Comparison of ENCODE assay signal across 18 cellular contexts in genomic region chr14:75913183-75913582, GRCh38.
DNase-seq lines count a peak whose midpoint lies in the region; ATAC-seq, FAIRE-seq and TF ChIP-seq lines count a peak whose summit lies in the region.
"Had no signal": no experiment of that assay in that cellular context is flagged by ENCODE, and none has a peak within 500 bp of the region (broad histone marks: within the 10 kb centered on the region; RNA-seq: fewer than 3 reads in every experiment).

No MANE protein-coding gene starts in this region.

- no peak for TF ChIP-seq RAD21 in K562 (CRISPR knock-in tag; conservative IDR thresholded peaks at IDR 0.05 in 1 of 2, IDR thresholded peaks at IDR 0.05 in 1 of 2)

- H3K27ac ChIP-seq in K562 (ENCODE audit: extremely low read depth, low read depth, low read length) (no peak overlapping the region), esophagus muscularis mucosa (replicated peaks in 1 of 4) (no peak overlapping the region)
- H3K27ac ChIP-seq: BLaER1 had no signal

- in situ Hi-C loops in K562 (cut with MboI) = no loop called here

- TF ChIP-seq CTCF in Caco-2 (IDR thresholded peaks at IDR 0.05; ENCODE audit: insufficient read depth in 1 of 2, low read depth in 1 of 2, low read length in 1 of 2, severe bottlenecking in 1 of 2, unreplicated experiment in 1 of 2) (no peak), K562 (IDR thresholded peaks at IDR 0.05 in 2 of 3, conservative IDR thresholded peaks at IDR 0.05 in 1 of 3; ENCODE audit: insufficient read depth in 2 of 3, low read depth in 1 of 3, low read length in 3 of 3) (no peak), neural crest cell (conservative IDR thresholded peaks at IDR 0.05) (no peak), type B pancreatic cell (conservative IDR thresholded peaks at IDR 0.05) (no peak), esophagus muscularis mucosa (IDR thresholded peaks at IDR 0.05) (no peak)

- TF ChIP-seq EP300 in K562 (IDR thresholded peaks at IDR 0.05; ENCODE audit: low read length) (no peak), esophagus muscularis mucosa (IDR thresholded peaks at IDR 0.05) (no peak)

- BruUV-seq in Caco-2 (replicated peaks; lab: Mats Ljungman, UMichigan) (no TSS peak), K562 (replicated peaks; lab: Mats Ljungman, UMichigan) (no TSS peak)

- no peak overlapping the region for H3K4me2 ChIP-seq in K562 (ENCODE audit: insufficient read depth, low read length)
- H3K4me2 ChIP-seq: BLaER1 had no signal

- no peak overlapping the region for H2AFZ ChIP-seq in K562 (ENCODE audit: low read depth, low read length)

- no peaks in the 10 kb centered on the region for H3K79me2 ChIP-seq in K562 (ENCODE audit: control insufficient read depth, insufficient read depth, low read length)

- H3K9me3 ChIP-seq in Caco-2 = no peaks in the 10 kb centered on the region
- no peaks in the 10 kb centered on the region for H3K9me3 ChIP-seq in K562 (replicated peaks; ENCODE audit: control insufficient read depth, insufficient read depth, low read depth, low read length)
- no peaks in the 10 kb centered on the region for H3K9me3 ChIP-seq in esophagus muscularis mucosa
- H3K9me3 ChIP-seq: BLaER1 had no signal

- H3K4me1 Mint-ChIP-seq in Caco-2 (ENCODE audit: low read depth, unreplicated experiment) (peaks cover 38% of the 10 kb centered on the region), neural crest cell (peaks cover 27% of the 10 kb centered on the region), type B pancreatic cell (ENCODE audit: unreplicated experiment) (peaks cover 53% of the 10 kb centered on the region)
- H3K4me1 Mint-ChIP-seq: CD14-positive monocyte; CD4-positive, alpha-beta memory T cell had no signal

- TF ChIP-seq POLR2A in K562 (conservative IDR thresholded peaks at IDR 0.05) (no peak), esophagus muscularis mucosa (IDR thresholded peaks at IDR 0.05; ENCODE audit: low read depth) (no peak)

- FAIRE-seq in K562 (lab: Jason Lieb, UNC) = peak; percentile 29

- H3K4me1 ChIP-seq in Caco-2 = peaks cover 43% of the 10 kb centered on the region
- H3K4me1 ChIP-seq in K562 (replicated peaks in 1 of 2; ENCODE audit: control insufficient read depth in 2 of 2, insufficient read depth in 2 of 2, low read length in 2 of 2) = peaks cover 0 to 2% of the 10 kb centered on the region in 2 experiments; a peak in 3 of 5 replicates
- no peaks in the 10 kb centered on the region for H3K4me1 ChIP-seq in esophagus muscularis mucosa
- H3K4me1 ChIP-seq: BLaER1 had no signal

- no peak for ATAC-seq in K562
- ATAC-seq: HCT116 had no signal

- no peaks in the 10 kb centered on the region for H3K9me1 ChIP-seq in K562 (ENCODE audit: control insufficient read depth, insufficient read depth, low read length)

- DNase-seq in Caco-2 (no peak), K562 (ENCODE audit: extremely low read depth in 1 of 4, low spot score in 3 of 4) (no peak), neural crest cell (ENCODE audit: low read depth, low spot score) (no peak), type B pancreatic cell (ENCODE audit: extremely low spot score, unreplicated experiment) (no peak), NCI-H2171 (lab: John Stamatoyannopoulos, UW) (no peak), esophagus muscularis mucosa (ENCODE audit: extremely low spot score) (no peak)
- no peak for DNase-seq in activated CD4-positive, CD25-positive, alpha-beta regulatory T cell treated with anti-CD3 and anti-CD28 coated beads, Interleukin-2, amount 50 U/mL, for 72 hours
- DNase-seq: 8988T; Calu3; CD4-positive, alpha-beta memory T cell; DMS79 treated with DMSO at 0.1 percent for 48 hours; GF-D8; GOT3; H7; HFFc6 had no signal

- intact Hi-C loops in Caco-2 (cut with micrococcal nuclease; ENCODE audit: unreplicated experiment) = no loop called here
- intact Hi-C loops in K562 (cut with micrococcal nuclease) = no loop called here
- intact Hi-C loops in esophagus muscularis mucosa (cut with DNase I) = no loop called here

- WGBS in K562 (ENCODE audit: insufficient coverage, low coverage, missing lambda C conversion rate) = 86% methylated on average over 2 of the region's 2 CpGs
- WGBS in esophagus muscularis mucosa = 100% methylated on average over 2 of the region's 2 CpGs

- H3K4me3 Mint-ChIP-seq in Caco-2 (ENCODE audit: unreplicated experiment) (no peak overlapping the region), neural crest cell (no peak overlapping the region), type B pancreatic cell (no peak overlapping the region)
- H3K4me3 Mint-ChIP-seq: CD14-positive monocyte; CD4-positive, alpha-beta memory T cell; HFFc6 had no signal

- no peaks in the 10 kb centered on the region for H3K9me3 Mint-ChIP-seq in Caco-2 (ENCODE audit: unreplicated experiment)
- no peaks in the 10 kb centered on the region for H3K9me3 Mint-ChIP-seq in neural crest cell
- peaks cover 5% of the 10 kb centered on the region for H3K9me3 Mint-ChIP-seq in type B pancreatic cell
- H3K9me3 Mint-ChIP-seq: CD14-positive monocyte; CD4-positive, alpha-beta memory T cell; HFFc6 had no signal

- CTCF ChIA-PET in Caco-2 (lab: Charles Lee) (interaction anchor here (0.7 kb wide), 1 partner anchor 47 kb away, joined by 3 read pairs; no protein-coding TSS in a partner anchor), K562 (lab: Yijun Ruan, JAX; ENCODE audit: low intra/inter-chr PET ratio) (no interaction called here)

- H4K20me1 ChIP-seq in K562 (replicated peaks; ENCODE audit: control insufficient read depth, insufficient read depth, low read length) = no peaks in the 10 kb centered on the region
- H4K20me1 ChIP-seq: BLaER1 had no signal

- POLR2A ChIA-PET in Caco-2 (lab: Charles Lee) (no interaction called here), K562 (lab: Yijun Ruan, JAX) (no interaction called here)

- no peaks in the 10 kb centered on the region for H3K27me3 Mint-ChIP-seq in Caco-2 (ENCODE audit: insufficient read depth, unreplicated experiment)
- H3K27me3 Mint-ChIP-seq in neural crest cell (ENCODE audit: low read depth) = no peaks in the 10 kb centered on the region
- no peaks in the 10 kb centered on the region for H3K27me3 Mint-ChIP-seq in type B pancreatic cell
- H3K27me3 Mint-ChIP-seq: CD4-positive, alpha-beta memory T cell had no signal

- H3K36me3 ChIP-seq in Caco-2 (ENCODE audit: control insufficient read depth, insufficient read depth, low read length) (no peaks in the 10 kb centered on the region), K562 (ENCODE audit: control insufficient read depth, insufficient read depth, low read length) (no peaks in the 10 kb centered on the region), esophagus muscularis mucosa (peaks cover 0 to 6% (median 0%) of the 10 kb centered on the region in 4 donors)

- H3K27ac Mint-ChIP-seq in Caco-2 (ENCODE audit: unreplicated experiment) = peak overlapping the region; percentile 9
- peak overlapping the region; percentile 1 for H3K27ac Mint-ChIP-seq in neural crest cell (ENCODE audit: unreplicated experiment)
- H3K27ac Mint-ChIP-seq in type B pancreatic cell = peak overlapping the region; percentile 6
- H3K27ac Mint-ChIP-seq: CD14-positive monocyte; CD4-positive, alpha-beta memory T cell; HFFc6 had no signal

- no peak overlapping the region for H3K9ac ChIP-seq in K562 (ENCODE audit: insufficient read depth in 1 of 2, low read depth in 2 of 2, low read length in 2 of 2)
- H3K9ac ChIP-seq: BLaER1 had no signal

- H3K4me3 ChIP-seq in Caco-2 (ENCODE audit: low read depth, low read length) (no peak overlapping the region), K562 (no peak overlapping the region), esophagus muscularis mucosa (no peak overlapping the region)
- H3K4me3 ChIP-seq: BLaER1 had no signal

- H3K36me3 Mint-ChIP-seq in Caco-2 (ENCODE audit: insufficient read depth, unreplicated experiment) (peaks cover 13% of the 10 kb centered on the region), neural crest cell (ENCODE audit: low read depth) (peaks cover 3% of the 10 kb centered on the region), type B pancreatic cell (peaks cover 13% of the 10 kb centered on the region)

- H3K27me3 ChIP-seq in Caco-2 (replicated peaks; ENCODE audit: control insufficient read depth, insufficient read depth, low read length) (no peaks in the 10 kb centered on the region), K562 (ENCODE audit: control insufficient read depth in 2 of 2, insufficient read depth in 2 of 2, low read length in 2 of 2) (no peaks in the 10 kb centered on the region), esophagus muscularis mucosa (no peaks in the 10 kb centered on the region)
- H3K27me3 ChIP-seq: BLaER1 had no signal

TF ChIP-seq in K562, 482 proteins besides CTCF, POLR2A, EP300 and RAD21 (continues in another document):
- no peak for TF ChIP-seq ZFPM2 (CRISPR knock-in tag; IDR thresholded peaks at IDR 0.05)
- TF ChIP-seq MEF2D (tag; conservative IDR thresholded peaks at IDR 0.05; ENCODE audit: low read depth) = no peak
- no peak for TF ChIP-seq ZNF232 (CRISPR knock-in tag; IDR thresholded peaks at IDR 0.05)
- no peak for TF ChIP-seq ID3 (CRISPR knock-in tag; IDR thresholded peaks at IDR 0.05)
- no peak for TF ChIP-seq ID3 (tag; IDR thresholded peaks at IDR 0.05)
- TF ChIP-seq TFE3 (CRISPR knock-in tag; IDR thresholded peaks at IDR 0.05) = no peak
- no peak for TF ChIP-seq ETV6 (IDR thresholded peaks at IDR 0.05; ENCODE audit: borderline replicate concordance in 1 of 2, low read depth in 2 of 2, low read length in 1 of 2)
- no peak for TF ChIP-seq ETV6 (CRISPR knock-in tag; IDR thresholded peaks at IDR 0.05; ENCODE audit: borderline replicate concordance)
- TF ChIP-seq HES1 (IDR thresholded peaks at IDR 0.05; ENCODE audit: low read depth) = no peak
